Comparison of ENCODE assay signal across 21 cellular contexts in the genomic region with DNA sequence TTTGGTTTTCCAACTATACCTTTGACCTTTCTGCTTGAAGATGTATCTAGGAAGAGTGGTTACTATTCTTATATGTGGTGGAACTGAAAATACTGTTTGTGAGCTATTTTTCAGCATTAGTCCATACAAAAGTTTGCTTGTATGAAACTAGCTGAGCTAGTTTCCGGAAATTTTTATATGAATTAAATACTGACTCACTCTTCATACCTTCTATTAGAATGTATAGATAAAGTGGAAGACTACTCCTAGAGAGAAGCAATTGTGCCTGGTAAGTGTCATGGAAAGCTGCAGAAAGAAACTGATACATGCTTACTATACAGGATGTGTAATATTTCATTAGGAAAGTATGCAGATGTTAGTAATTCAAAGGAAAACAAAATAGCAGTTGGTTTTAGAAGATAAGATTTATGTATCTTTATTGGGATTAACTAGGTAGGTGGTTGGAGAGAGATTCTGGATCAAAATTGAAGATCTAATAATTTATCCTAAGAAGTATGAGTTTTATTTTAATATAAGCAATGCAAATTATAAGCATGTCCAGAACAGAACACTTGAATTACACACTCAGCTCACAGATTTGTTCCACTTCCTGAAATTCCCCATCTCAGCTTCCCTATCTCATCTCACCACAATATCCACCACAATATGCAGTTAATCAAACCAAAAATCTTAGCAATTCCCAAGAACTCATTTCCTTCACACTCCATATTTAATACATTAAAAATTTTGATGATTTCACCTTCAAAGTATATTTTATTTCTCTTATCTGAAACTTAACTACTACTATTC.
A peak's percentile ranks its signal among the peaks of the same experiment; 100 is the strongest.
DNase-seq lines count a peak whose midpoint lies in the region; ATAC-seq, FAIRE-seq and TF ChIP-seq lines count a peak whose summit lies in the region.
"Had no signal": no experiment of that assay in that cellular context is flagged by ENCODE, and none has a peak within 500 bp of the region (broad histone marks: within the 10 kb centered on the region; RNA-seq: fewer than 3 reads in every experiment).

No MANE protein-coding gene starts in this region.

- no peaks in the 10 kb centered on the region for H3K36me3 Mint-ChIP-seq in activated CD4-positive, alpha-beta memory T cell treated with anti-CD3 and anti-CD28 coated beads, Interleukin-2, amount 10 ng/mL, durations not matched to agents 7 days and 5 days (ENCODE audit: low read depth)

- H4K20me1 ChIP-seq in KMS-11 (ENCODE audit: insufficient read depth), result no peaks in the 10 kb centered on the region

- TF ChIP-seq CTCF in KMS-11 (conservative IDR thresholded peaks at IDR 0.05; ENCODE audit: low read depth, low read length) (no peak), bronchial epithelial cell (IDR thresholded peaks at IDR 0.05; ENCODE audit: insufficient read depth, low read length, severe bottlenecking) (no peak), heart right ventricle (IDR thresholded peaks at IDR 0.05) (no peak)

- no peaks in the 10 kb centered on the region for H3K4me1 Mint-ChIP-seq in activated CD4-positive, alpha-beta memory T cell treated with anti-CD3 and anti-CD28 coated beads, Interleukin-2, amount 10 ng/mL, durations not matched to agents 7 days and 5 days

- no peak overlapping the region for H3K4me3 Mint-ChIP-seq in activated CD4-positive, alpha-beta memory T cell treated with anti-CD3 and anti-CD28 coated beads, Interleukin-2, amount 10 ng/mL, durations not matched to agents 7 days and 5 days
- H3K4me3 Mint-ChIP-seq: H9, HFFc6 had no signal

- H3K27ac Mint-ChIP-seq in activated CD4-positive, alpha-beta memory T cell treated with anti-CD3 and anti-CD28 coated beads, Interleukin-2, amount 10 ng/mL, durations not matched to agents 7 days and 5 days, result no peak overlapping the region
- H3K27ac Mint-ChIP-seq: H9, HFFc6 had no signal

- POLR2A ChIA-PET in activated CD4-positive, alpha-beta memory T cell treated with anti-CD3 and anti-CD28 coated beads, Interleukin-2, amount 10 ng/mL, durations not matched to agents 7 days and 5 days (lab: Charles Lee), result no interaction called here

- peak overlapping the region; percentile 0 for H3K4me3 ChIP-seq in KMS-11 (IDR thresholded peaks at IDR 0.05; ENCODE audit: insufficient read depth, low read depth, low read length)
- no peak overlapping the region for H3K4me3 ChIP-seq in SJCRH30
- no peak overlapping the region for H3K4me3 ChIP-seq in bronchial epithelial cell (ENCODE audit: low read depth, low read length)
- no peak overlapping the region for H3K4me3 ChIP-seq in heart right ventricle
- H3K4me3 ChIP-seq: GM23248 had no signal

- peak overlapping the region; percentile 46 for H3K4me2 ChIP-seq in KMS-11

- H3K79me2 ChIP-seq in KMS-11 (ENCODE audit: insufficient read depth, low read depth), result no peaks in the 10 kb centered on the region

- intact Hi-C loops in heart right ventricle (cut with DNase I), result no loop called here

- no peak for ATAC-seq in heart right ventricle
- ATAC-seq: HepG2 had no signal

- H3K27ac ChIP-seq in KMS-11 (peak overlapping the region; percentile 51), SJCRH30 (peak overlapping the region; percentile 43), heart right ventricle (no peak overlapping the region)
- H3K27ac ChIP-seq: C4-2B, GM23248 had no signal

- H3K9me3 ChIP-seq in SJCRH30 (replicated peaks) (no peaks in the 10 kb centered on the region), heart right ventricle (no peaks in the 10 kb centered on the region)

- CTCF ChIA-PET in activated CD4-positive, alpha-beta memory T cell treated with anti-CD3 and anti-CD28 coated beads, Interleukin-2, amount 10 ng/mL, durations not matched to agents 7 days and 5 days (lab: Charles Lee), result no interaction called here

- 0 out of 2 replicates have a peak overlapping the region, but pooled peaks have one; percentile 10 for H2AFZ ChIP-seq in KMS-11 (ENCODE audit: low read depth)
- H2AFZ ChIP-seq: GM23248 had no signal

- H3K36me3 ChIP-seq in KMS-11 (ENCODE audit: insufficient read depth) (no peaks in the 10 kb centered on the region), SJCRH30 (no peaks in the 10 kb centered on the region), bronchial epithelial cell (ENCODE audit: control insufficient read depth, insufficient read depth, low read length) (no peaks in the 10 kb centered on the region), heart right ventricle (no peaks in the 10 kb centered on the region)

- WGBS in heart right ventricle, 2 donors, result 85% methylated on average over 1 of the region's 1 CpG

- H3K9me3 Mint-ChIP-seq in activated CD4-positive, alpha-beta memory T cell treated with anti-CD3 and anti-CD28 coated beads, Interleukin-2, amount 10 ng/mL, durations not matched to agents 7 days and 5 days, result no peaks in the 10 kb centered on the region

- peaks cover 86% of the 10 kb centered on the region for H3K4me1 ChIP-seq in KMS-11 (ENCODE audit: low read depth, poor library complexity, severe bottlenecking)
- H3K4me1 ChIP-seq in SJCRH30, result peaks cover 18% of the 10 kb centered on the region
- H3K4me1 ChIP-seq in heart right ventricle, result no peaks in the 10 kb centered on the region

- FAIRE-seq in bronchial epithelial cell (lab: Jason Lieb, UNC), result no peak
- FAIRE-seq: G401.6, GM18507, HepG2 had no signal

- DNase-seq in SJCRH30 (peak in 1 of 2 experiments; percentile 41), bronchial epithelial cell (ENCODE audit: low read depth) (peak; percentile 2), heart right ventricle (no peak), DMS 273 (lab: John Stamatoyannopoulos, UW; ENCODE audit: unreplicated experiment) (no peak), HPDE6-E6E7 (ENCODE audit: extremely low spot score) (no peak)
- DNase-seq in activated CD4-positive, alpha-beta memory T cell treated with anti-CD3 and anti-CD28 coated beads, Interleukin-2, amount 10 ng/mL, durations not matched to agents 7 days and 5 days, result no peak
- DNase-seq: GM23248, H9, HFFc6, KBM-7, NCI-H1092, NCI-H1436, NCI-H187 treated with DMSO at 0.1 percent for 48 hours, NCI-H2107, OCI-M1, Right ventricle myocardium superior had no signal

- H3K27me3 Mint-ChIP-seq in activated CD4-positive, alpha-beta memory T cell treated with anti-CD3 and anti-CD28 coated beads, Interleukin-2, amount 10 ng/mL, durations not matched to agents 7 days and 5 days, result no peaks in the 10 kb centered on the region

- H3K9ac ChIP-seq in KMS-11, result no peak overlapping the region
- H3K9ac ChIP-seq: GM23248 had no signal

- H3K27me3 ChIP-seq in KMS-11 (ENCODE audit: insufficient read depth, low read depth) (no peaks in the 10 kb centered on the region), SJCRH30 (no peaks in the 10 kb centered on the region), bronchial epithelial cell (ENCODE audit: control insufficient read depth, insufficient read depth, low read length) (no peaks in the 10 kb centered on the region), heart right ventricle (no peaks in the 10 kb centered on the region)

Comparison
In these comparisons a context has a peak if more than half of its experiments do, and no peak if none do; other contexts are left out.
1. H3K27ac ChIP-seq: peak in KMS-11 (single experiment) and SJCRH30 (single experiment); none in heart right ventricle (0 of 10).